In genomic region chr3:139974809-139975425, GRCh38 we compare ENCODE assay signal across 16 cellular contexts. TPM values are rescaled to one million over a fixed set of nuclear protein-coding genes. Genes with fewer than 3 reads are reported as not detected.
DNase-seq lines count a peak whose midpoint lies in the region; TF ChIP-seq lines count a peak whose summit lies in the region.
"Had no signal": no experiment of that assay in that cellular context is flagged by ENCODE, and none has a peak within 500 bp of the region (broad histone marks: within the 10 kb centered on the region; RNA-seq: fewer than 3 reads in every experiment).

No MANE protein-coding gene starts in this region.

- H3K4me3 ChIP-seq in AG04450 (ENCODE audit: low read depth, low read length) (no peak overlapping the region), left ventricle myocardium inferior (no peak overlapping the region), trophoblast cell (ENCODE audit: low read depth, low read length) (no peak overlapping the region)
- H3K4me3 ChIP-seq: BLaER1 treated with 17β-estradiol and CSF1 and Interleukin-3, amounts not matched to agents 10 nM and 100 nM; GM12878 had no signal

- no peaks in the 10 kb centered on the region for H3K79me2 ChIP-seq in trophoblast cell (ENCODE audit: control insufficient read depth, insufficient read depth, low read length, poor library complexity)

- no peaks in the 10 kb centered on the region for H3K27me3 ChIP-seq in AG04450 (ENCODE audit: control insufficient read depth, insufficient read depth, low read length)
- no peaks in the 10 kb centered on the region for H3K27me3 ChIP-seq in left ventricle myocardium inferior (ENCODE audit: low read depth)
- H3K27me3 ChIP-seq in trophoblast cell (ENCODE audit: insufficient read depth, low read length) = no peaks in the 10 kb centered on the region
- H3K27me3 ChIP-seq: BLaER1 treated with 17β-estradiol and CSF1 and Interleukin-3, amounts not matched to agents 10 nM and 100 nM had no signal

- no peak overlapping the region for H2BK120ac ChIP-seq in trophoblast cell (ENCODE audit: insufficient read depth, low read length, poor library complexity)

- H2BK5ac ChIP-seq in trophoblast cell (ENCODE audit: low read depth, low read length, poor library complexity) = no peak overlapping the region

- peaks cover 0 to 2% (median 0%) of the 10 kb centered on the region in 3 donors for H3K27me3 Mint-ChIP-seq in CD14-positive monocyte (ENCODE audit: low read depth in 3 of 3)
- H3K27me3 Mint-ChIP-seq: CD4-positive, alpha-beta memory T cell had no signal

- H3K27ac ChIP-seq in AG04450 (ENCODE audit: low read depth, low read length) = peak overlapping the region; percentile 11
- peak overlapping the region; percentile 66 for H3K27ac ChIP-seq in left ventricle myocardium inferior (replicated peaks)
- H3K27ac ChIP-seq in trophoblast cell (ENCODE audit: low read depth, low read length) = no peak overlapping the region
- H3K27ac ChIP-seq: 22Rv1; BLaER1 treated with 17β-estradiol and CSF1 and Interleukin-3, amounts not matched to agents 10 nM and 100 nM had no signal

- H3K9me3 ChIP-seq in AG04450 (ENCODE audit: control insufficient read depth, insufficient read depth, low read length) (no peaks in the 10 kb centered on the region), left ventricle myocardium inferior (replicated peaks) (no peaks in the 10 kb centered on the region), trophoblast cell (ENCODE audit: insufficient read depth, low read depth, low read length) (no peaks in the 10 kb centered on the region)
- H3K9me3 ChIP-seq: BLaER1 treated with 17β-estradiol and CSF1 and Interleukin-3, amounts not matched to agents 10 nM and 100 nM had no signal

- H3K9ac ChIP-seq in trophoblast cell (ENCODE audit: low read length) = no peak overlapping the region
- H3K9ac ChIP-seq: BLaER1 treated with 17β-estradiol and CSF1 and Interleukin-3, amounts not matched to agents 10 nM and 100 nM had no signal

- H3K36me3 Mint-ChIP-seq in CD14-positive monocyte = no peaks in the 10 kb centered on the region
- H3K36me3 Mint-ChIP-seq: CD4-positive, alpha-beta memory T cell had no signal

- H2AFZ ChIP-seq in trophoblast cell (ENCODE audit: insufficient read depth, low read length, poor library complexity) = no peak overlapping the region

- no peak overlapping the region for H2AK5ac ChIP-seq in trophoblast cell (ENCODE audit: low read length)

- CTCF ChIA-PET in AG04450 (lab: Charles Lee) = no interaction called here

- no peak overlapping the region for H4K12ac ChIP-seq in trophoblast cell (ENCODE audit: low read depth, low read length)

- intact Hi-C loops in left ventricle myocardium inferior (cut with micrococcal nuclease) (no loop called here), CD14-positive monocyte (cut with micrococcal nuclease) (no loop called here)

- no peak overlapping the region for H3K27ac Mint-ChIP-seq in CD14-positive monocyte
- H3K27ac Mint-ChIP-seq: CD4-positive, alpha-beta memory T cell; HFFc6 had no signal

- no peak overlapping the region for H3K4ac ChIP-seq in trophoblast cell (ENCODE audit: low read depth, low read length)

- H3K79me1 ChIP-seq in trophoblast cell (ENCODE audit: low read length) = no peaks in the 10 kb centered on the region

- no peak overlapping the region for H3K4me3 Mint-ChIP-seq in CD14-positive monocyte
- H3K4me3 Mint-ChIP-seq: CD4-positive, alpha-beta memory T cell; HFFc6 had no signal

- H3K14ac ChIP-seq in trophoblast cell (ENCODE audit: low read length) = no peak overlapping the region

- H3K18ac ChIP-seq in trophoblast cell (ENCODE audit: low read length) = no peak overlapping the region

- DNase-seq in NCI-H1694 treated with DMSO at 0.1 percent for 48 hours (lab: John Stamatoyannopoulos, UW) (peak; percentile 56), NCI-H1694 (lab: John Stamatoyannopoulos, UW) (no peak), AG04450 (ENCODE audit: low read depth, low spot score) (no peak), left ventricle myocardium inferior (no peak), trophoblast cell (no peak), CD14-positive monocyte (ENCODE audit: low spot score) (no peak), globus pallidus (ENCODE audit: low spot score) (no peak), CD1c-positive myeloid dendritic cell (ENCODE audit: extremely low spot score) (no peak)
- DNase-seq: AML-193; CD4-positive, alpha-beta memory T cell; DMS79; HCEC 1CT; HFFc6 had no signal

- H3K4me1 ChIP-seq in left ventricle myocardium inferior = peaks cover 34% of the 10 kb centered on the region
- no peaks in the 10 kb centered on the region for H3K4me1 ChIP-seq in trophoblast cell (ENCODE audit: control insufficient read depth in 1 of 2, insufficient read depth in 2 of 2, low read length in 2 of 2)
- H3K4me1 ChIP-seq: BLaER1 treated with 17β-estradiol and CSF1 and Interleukin-3, amounts not matched to agents 10 nM and 100 nM had no signal

- H3K4me2 ChIP-seq in trophoblast cell (ENCODE audit: low read length) = no peak overlapping the region
- H3K4me2 ChIP-seq: BLaER1 treated with 17β-estradiol and CSF1 and Interleukin-3, amounts not matched to agents 10 nM and 100 nM had no signal

- peak overlapping the region; percentile 21 for H3K23ac ChIP-seq in trophoblast cell (ENCODE audit: low read length)

- TF ChIP-seq CTCF in AG04450 (IDR thresholded peaks at IDR 0.05; ENCODE audit: low read depth, low read length) (no peak), left ventricle myocardium inferior (IDR thresholded peaks at IDR 0.05; ENCODE audit: borderline replicate concordance) (no peak), CD14-positive monocyte (IDR thresholded peaks at IDR 0.05) (no peak)

- POLR2A ChIA-PET in AG04450 (lab: Yijun Ruan, JAX) = no interaction called here

- H4K91ac ChIP-seq in trophoblast cell (ENCODE audit: low read depth, low read length) = no peak overlapping the region

- H3K36me3 ChIP-seq in left ventricle myocardium inferior (no peaks in the 10 kb centered on the region), trophoblast cell (ENCODE audit: control insufficient read depth in 1 of 2, insufficient read depth in 2 of 2, low read length in 2 of 2) (peaks cover 0 to 3% of the 10 kb centered on the region in 2 experiments)
- H3K36me3 ChIP-seq: BLaER1 treated with 17β-estradiol and CSF1 and Interleukin-3, amounts not matched to agents 10 nM and 100 nM had no signal

- WGBS in trophoblast cell (ENCODE audit: extremely low coverage, insufficient coverage, insufficient read length) = no CpG with 5 or more reads among the region's 2 CpGs

- no peak overlapping the region for H4K8ac ChIP-seq in trophoblast cell (ENCODE audit: low read depth, low read length)

- H3K9me3 Mint-ChIP-seq in CD14-positive monocyte = peaks cover 0 to 2% (median 0%) of the 10 kb centered on the region in 7 donors
- H3K9me3 Mint-ChIP-seq: CD4-positive, alpha-beta memory T cell had no signal

- H3K4me1 Mint-ChIP-seq in CD14-positive monocyte = no peaks in the 10 kb centered on the region
- H3K4me1 Mint-ChIP-seq: CD4-positive, alpha-beta memory T cell had no signal

- H2BK12ac ChIP-seq in trophoblast cell (ENCODE audit: low read length) = no peak overlapping the region

RNA-seq across cellular contexts. Expression of gene CLSTN2, which starts 39.9 kb away (rescaled TPM):
- polyA plus RNA-seq in AG04450 (2011; rRNA removed) (0.02 and 0.04 TPM in 2 replicates), CD14-positive monocyte (not detected)
- not detected in 2 replicates for polyA minus RNA-seq in AG04450 (2011; rRNA and poly(A)+ RNA removed)
- 7.0 TPM for total RNA-seq in left ventricle myocardium inferior
- 31.7 and 34.3 TPM in 2 replicates for polyA plus RNA-seq in trophoblast cell (2013)
- total RNA-seq: CD4-positive, alpha-beta memory T cell had no signal
- polyA plus RNA-seq: CD4-positive, alpha-beta memory T cell had no signal
